In the genomic region with DNA sequence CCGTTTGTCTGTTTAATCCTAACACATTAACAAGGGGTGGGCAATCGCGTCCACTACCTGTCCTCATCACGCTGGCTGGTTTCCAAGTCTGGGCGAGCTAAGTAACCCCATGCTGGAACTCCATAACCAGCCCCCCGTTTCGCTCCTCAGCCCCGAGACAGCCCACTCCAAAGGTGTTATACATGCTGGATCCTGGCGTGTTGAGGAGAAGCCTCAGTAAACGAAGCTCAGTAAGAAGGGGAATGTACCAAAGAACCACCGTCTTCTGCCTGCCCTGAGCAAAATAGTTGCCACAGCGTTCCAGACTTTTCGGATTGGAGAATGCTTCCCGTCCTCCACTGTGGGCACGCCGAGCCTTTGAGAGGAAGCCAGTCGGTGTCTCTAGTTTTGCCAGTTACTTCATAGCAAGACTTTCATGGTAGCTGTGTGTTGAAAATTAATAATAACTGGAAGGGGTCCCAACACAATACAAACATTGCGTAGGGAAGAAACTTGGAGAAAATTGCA, we compare ENCODE assay signal across 8 cellular contexts. TPM values are rescaled to one million over a fixed set of nuclear protein-coding genes. Genes with fewer than 3 reads are reported as not detected.
DNase-seq lines count a peak whose midpoint lies in the region; ATAC-seq and TF ChIP-seq lines count a peak whose summit lies in the region.

No MANE protein-coding gene starts in this region.

- H3K4me2 ChIP-seq in PC-3 (ENCODE audit: low read length) (peak overlapping the region; percentile 85), neuronal stem cell (ENCODE audit: insufficient read depth, low read length, poor library complexity, severe bottlenecking) (peak overlapping the region; percentile 54)

- H4K20me1 ChIP-seq in PC-3 (ENCODE audit: low read length): peaks cover 17% of the 10 kb centered on the region

- H3K79me2 ChIP-seq in PC-3 (ENCODE audit: low read length): peaks cover 41% of the 10 kb centered on the region

- peak overlapping the region; percentile 72; the same call in 1 of the 2 replicates for H2AFZ ChIP-seq in PC-3 (ENCODE audit: low read length)
- peak overlapping the region; percentile 73 for H2AFZ ChIP-seq in neuronal stem cell (ENCODE audit: low read length)

- H3K27me3 ChIP-seq in PC-3 (ENCODE audit: low read length): no peaks in the 10 kb centered on the region
- H3K27me3 ChIP-seq in neuronal stem cell (ENCODE audit: control insufficient read depth in 3 of 3, insufficient read depth in 3 of 3, low read depth in 1 of 3, low read length in 3 of 3): no peaks in the 10 kb centered on the region

- peaks cover 27% of the 10 kb centered on the region for H3K4me1 ChIP-seq in PC-3 (ENCODE audit: insufficient read depth, low read length)
- H3K4me1 ChIP-seq in neuronal stem cell (ENCODE audit: control insufficient read depth in 2 of 2, insufficient read depth in 1 of 2, low read depth in 1 of 2, low read length in 2 of 2): peaks cover 13 to 17% of the 10 kb centered on the region in 2 donors

- WGBS in neuronal stem cell (ENCODE audit: extremely low coverage in 2 of 2, insufficient read length in 2 of 2, insufficient replicate concordance in 1 of 2), 2 donors: no CpG with 5 or more reads among the region's 18 CpGs

- POLR2A ChIA-PET in PC-3 (lab: Charles Lee; ENCODE audit: unreplicated experiment): interaction anchor here (0.6 kb wide), 1 partner anchor 312 kb away, joined by 7 read pairs; no protein-coding TSS in a partner anchor

- peak overlapping the region; percentile 100 for H3K4me3 Mint-ChIP-seq in Calu3 (ENCODE audit: low read depth, unreplicated experiment)

- H3K14ac ChIP-seq in neuronal stem cell (ENCODE audit: low read length): no peak overlapping the region

- H3K27ac ChIP-seq in PC-3 (ENCODE audit: low read length) (peak overlapping the region; percentile 77), neuronal stem cell (replicated peaks; ENCODE audit: low read length) (peak overlapping the region; percentile 94)

- H3K23ac ChIP-seq in neuronal stem cell (ENCODE audit: low read depth, low read length, poor library complexity): peak overlapping the region; percentile 89

- no peak overlapping the region for H2BK12ac ChIP-seq in neuronal stem cell (ENCODE audit: low read length)

- H3K9me3 ChIP-seq in PC-3 (ENCODE audit: low read length) (no peaks in the 10 kb centered on the region), neuronal stem cell (replicated peaks in 1 of 2; ENCODE audit: control insufficient read depth in 2 of 2, insufficient read depth in 1 of 2, low read depth in 1 of 2, low read length in 2 of 2) (no peaks in the 10 kb centered on the region)

- H3K79me1 ChIP-seq in neuronal stem cell (ENCODE audit: low read depth, low read length): no peaks in the 10 kb centered on the region

- H3K9ac ChIP-seq in PC-3 (ENCODE audit: low read length) (peak overlapping the region; percentile 98), neuronal stem cell (ENCODE audit: low read depth, low read length, poor library complexity) (peak overlapping the region; percentile 82)

- no peaks in the 10 kb centered on the region for H3F3A ChIP-seq in PC-3 (ENCODE audit: low read length, unreplicated experiment)

- H3K4me3 ChIP-seq in PC-3 (ENCODE audit: low read length) (peak overlapping the region; percentile 85; the same call in 1 of the 2 replicates), epithelial cell of esophagus (ENCODE audit: low read length) (peak overlapping the region; percentile 23), neuronal stem cell (ENCODE audit: low read length in 2 of 2) (peak overlapping the region; percentile 22 to 35)

- peak overlapping the region; percentile 20 for H4K8ac ChIP-seq in neuronal stem cell (ENCODE audit: low read depth, low read length)

- TSS peak; percentile 82 for BruUV-seq in Calu3 (replicated peaks; lab: Mats Ljungman, UMichigan)
- BruUV-seq in PC-3 (replicated peaks; lab: Mats Ljungman, UMichigan): TSS peak; percentile 93

- no peaks in the 10 kb centered on the region for H3K27me3 Mint-ChIP-seq in Calu3 (ENCODE audit: unreplicated experiment)

- H2BK120ac ChIP-seq in neuronal stem cell (ENCODE audit: low read depth, low read length): no peak overlapping the region

- no peak for ATAC-seq in PC-3

- peaks cover 45% of the 10 kb centered on the region for H3K4me1 Mint-ChIP-seq in Calu3 (ENCODE audit: low read depth, unreplicated experiment)

- H2BK15ac ChIP-seq in neuronal stem cell (ENCODE audit: low read length): peak overlapping the region; percentile 56

- no peaks in the 10 kb centered on the region for H3K36me3 ChIP-seq in PC-3 (ENCODE audit: low read depth, low read length)
- H3K36me3 ChIP-seq in neuronal stem cell (replicated peaks in 1 of 2; ENCODE audit: control insufficient read depth in 2 of 2, insufficient read depth in 2 of 2, low read length in 2 of 2): peaks cover 0 to 14% of the 10 kb centered on the region in 2 donors

- no peak for DNase-seq in Calu3
- no peak for DNase-seq in PC-3
- peak; percentile 40 for DNase-seq in epithelial cell of esophagus (ENCODE audit: low read depth)
- DNase-seq in neuronal stem cell (ENCODE audit: low spot score): no peak
- no peak for DNase-seq in NCI-H1436 (lab: John Stamatoyannopoulos, UW)
- DNase-seq in HuH-7.5 (ENCODE audit: low spot score): no peak
- DNase-seq in NCI-H345 treated with DMSO at 0.1 percent for 48 hours (lab: John Stamatoyannopoulos, UW; ENCODE audit: unreplicated experiment): no peak
- DNase-seq in cerebellar nuclear complex (lab: John Stamatoyannopoulos, UW): no peak

- no peaks in the 10 kb centered on the region for H3K9me3 Mint-ChIP-seq in Calu3 (ENCODE audit: low read depth, unreplicated experiment)

- peaks cover 49% of the 10 kb centered on the region for H3K36me3 Mint-ChIP-seq in Calu3 (ENCODE audit: insufficient read depth, unreplicated experiment)

- CTCF ChIA-PET in Calu3 (lab: Charles Lee): interaction anchor here (0.5 to 7.3 kb wide), 12 partner anchors 8 to 1623 kb away, joined by 3 to 98 read pairs (median 7); no protein-coding TSS in a partner anchor
- CTCF ChIA-PET in PC-3 (lab: Charles Lee): no interaction called here

- peak overlapping the region; percentile 88 for H3K18ac ChIP-seq in neuronal stem cell (ENCODE audit: low read length)

- H4K91ac ChIP-seq in neuronal stem cell (ENCODE audit: low read depth, low read length, poor library complexity): no peak overlapping the region

- no peak overlapping the region for H2AK5ac ChIP-seq in neuronal stem cell (ENCODE audit: low read depth, low read length)

- no peak overlapping the region for H3K4ac ChIP-seq in neuronal stem cell (ENCODE audit: low read length)

- H3K27ac Mint-ChIP-seq in Calu3 (ENCODE audit: unreplicated experiment): peak overlapping the region; percentile 90

- no peaks in the 10 kb centered on the region for H3K9me2 ChIP-seq in PC-3 (replicated peaks; ENCODE audit: low read length)

- peak overlapping the region; percentile 76 for H2BK5ac ChIP-seq in neuronal stem cell (ENCODE audit: low read length)

- intact Hi-C loops in Calu3 (cut with micrococcal nuclease; ENCODE audit: unreplicated experiment) (loop anchor here (5.0 kb wide), 1 partner anchor 38 kb away; no protein-coding TSS in a partner anchor), PC-3 (cut with micrococcal nuclease) (no loop called here)

- TF ChIP-seq CTCF in Calu3 (IDR thresholded peaks at IDR 0.05; ENCODE audit: unreplicated experiment) (no peak), PC-3 (conservative IDR thresholded peaks at IDR 0.05; ENCODE audit: low read depth, low read length) (no peak), epithelial cell of esophagus (IDR thresholded peaks at IDR 0.05; ENCODE audit: insufficient read depth, low read depth, low read length, missing control alignments) (no peak)

RNA-seq across cellular contexts. Expression of a gene that starts 16.1 kb away (rescaled TPM):
- total RNA-seq in Calu3 (2022) (not detected in 2 replicates), PC-3 (2014; rRNA removed) (not detected in 2 replicates)
- not detected for polyA plus RNA-seq in neuronal stem cell (2013, experiment 1 of 2)
- polyA plus RNA-seq in neuronal stem cell (2013, experiment 2 of 2): not detected

RNA-seq across cellular contexts. Expression of a gene that starts 46.9 kb away (rescaled TPM):
- total RNA-seq in Calu3 (2022) (335 and 392 TPM in 2 replicates), PC-3 (2014; rRNA removed) (33.0 and 40.3 TPM in 2 replicates)
- polyA plus RNA-seq in neuronal stem cell (2013, experiment 1 of 2): 37.1 TPM
- polyA plus RNA-seq in neuronal stem cell (2013, experiment 2 of 2): 34.4 TPM

RNA-seq across cellular contexts. Expression of a gene that starts 47.0 kb away (rescaled TPM):
- total RNA-seq in Calu3 (2022): 97.6 and 102 TPM in 2 replicates
- 12.7 and 16.5 TPM in 2 replicates for total RNA-seq in PC-3 (2014; rRNA removed)
- 17.2 TPM for polyA plus RNA-seq in neuronal stem cell (2013, experiment 1 of 2)
- polyA plus RNA-seq in neuronal stem cell (2013, experiment 2 of 2): 16.4 TPM

Comparison
In these comparisons a context has a peak if more than half of its experiments do, and no peak if none do; other contexts are left out.
1. H3K4me3 ChIP-seq: peak in every context shown above with its lines; median percentile 85 in PC-3; 28 in neuronal stem cell; 23 in epithelial cell of esophagus.